22 cellular contexts compared by ENCODE assay signal in genomic region chr20:44848254-44849015, GRCh38. TPM values are rescaled to one million over a fixed set of nuclear protein-coding genes. Genes with fewer than 3 reads are reported as not detected.
A peak's percentile ranks its signal among the peaks of the same experiment; 100 is the strongest.
DNase-seq lines count a peak whose midpoint lies in the region; ATAC-seq, FAIRE-seq and TF ChIP-seq lines count a peak whose summit lies in the region.
"Had no signal": no experiment of that assay in that cellular context is flagged by ENCODE, and none has a peak within 500 bp of the region (broad histone marks: within the 10 kb centered on the region; RNA-seq: fewer than 3 reads in every experiment).

No MANE protein-coding gene starts in this region.

- TF ChIP-seq POLR2A in A549 (IDR thresholded peaks at IDR 0.05; ENCODE audit: low read length) (no peak), esophagus muscularis mucosa (IDR thresholded peaks at IDR 0.05; ENCODE audit: low read depth) (no peak)

- WGBS in A549 (ENCODE audit: missing lambda C conversion rate), result 15% methylated on average over 4 of the region's 4 CpGs
- 86% methylated on average over 4 of the region's 4 CpGs for WGBS in esophagus muscularis mucosa

- intact Hi-C loops in esophagus muscularis mucosa (cut with DNase I), result no loop called here

- no peak for TF ChIP-seq CTCF in A549 (IDR thresholded peaks at IDR 0.05)
- TF ChIP-seq CTCF in RWPE2 (IDR thresholded peaks at IDR 0.05; ENCODE audit: poor library complexity, severe bottlenecking), result no peak
- no peak for TF ChIP-seq CTCF in esophagus muscularis mucosa (IDR thresholded peaks at IDR 0.05)

- no peak overlapping the region for H3K27ac ChIP-seq in A549
- H3K27ac ChIP-seq in RWPE2 (ENCODE audit: poor library complexity, severe bottlenecking), result no peak overlapping the region
- H3K27ac ChIP-seq in esophagus muscularis mucosa (replicated peaks in 1 of 4), result no peak overlapping the region
- no peak overlapping the region for H3K27ac ChIP-seq in SJCRH30
- H3K27ac ChIP-seq: BLaER1 had no signal

- H3K4me3 ChIP-seq in A549, result no peak overlapping the region
- H3K4me3 ChIP-seq in RWPE2 (ENCODE audit: severe bottlenecking), result no peak overlapping the region
- H3K4me3 ChIP-seq in esophagus muscularis mucosa, result no peak overlapping the region
- H3K4me3 ChIP-seq in SJCRH30, result no peak overlapping the region
- H3K4me3 ChIP-seq: BLaER1 had no signal

- CTCF ChIA-PET in A549 (lab: Yijun Ruan, JAX), result interaction anchor here (1.4 kb wide), 1 partner anchor 101 kb away, joined by 5 read pairs; no protein-coding TSS in a partner anchor

- ATAC-seq in A549 (no peak), RWPE2 (ENCODE audit: low read depth) (peak; percentile 68)
- ATAC-seq: T-cell had no signal

- H3K4me1 ChIP-seq in A549, result no peaks in the 10 kb centered on the region
- H3K4me1 ChIP-seq in RWPE2 (ENCODE audit: insufficient read depth, poor library complexity, severe bottlenecking), result peaks cover 5% of the 10 kb centered on the region
- H3K4me1 ChIP-seq in esophagus muscularis mucosa, result no peaks in the 10 kb centered on the region
- H3K4me1 ChIP-seq in SJCRH30, result no peaks in the 10 kb centered on the region
- H3K4me1 ChIP-seq: BLaER1 had no signal

- H3K36me3 ChIP-seq in RWPE2 (ENCODE audit: low read depth), result no peaks in the 10 kb centered on the region
- H3K36me3 ChIP-seq in esophagus muscularis mucosa, result no peaks in the 10 kb centered on the region
- no peaks in the 10 kb centered on the region for H3K36me3 ChIP-seq in SJCRH30
- H3K36me3 ChIP-seq: BLaER1 had no signal

- FAIRE-seq in A549 (lab: Jason Lieb, UNC), result no peak

- TF ChIP-seq RAD21 in A549 (conservative IDR thresholded peaks at IDR 0.05 in 1 of 2, IDR thresholded peaks at IDR 0.05 in 1 of 2), result no peak

- TF ChIP-seq EP300 in A549 (IDR thresholded peaks at IDR 0.05) (no peak), esophagus muscularis mucosa (IDR thresholded peaks at IDR 0.05) (no peak)

- DNase-seq in A549 (ENCODE audit: low read depth in 1 of 2, low spot score in 1 of 2), result no peak
- DNase-seq in ELR (ENCODE audit: low read depth), result peak; percentile 47
- DNase-seq in RWPE2 (ENCODE audit: low spot score), result no peak
- peak; percentile 12 for DNase-seq in esophagus muscularis mucosa (ENCODE audit: extremely low spot score)
- no peak for DNase-seq in DMS114 treated with DMSO at 0.1 percent for 48 hours (lab: John Stamatoyannopoulos, UW; ENCODE audit: unreplicated experiment)
- DNase-seq in NCI-H146 treated with DMSO at 0.1 percent for 48 hours (lab: John Stamatoyannopoulos, UW; ENCODE audit: unreplicated experiment), result no peak
- DNase-seq in SJCRH30, result no peak
- no peak for DNase-seq in retina
- DNase-seq: CD4-positive, CD25-positive, alpha-beta regulatory T cell; DND-41; H7; NCI-H1048; NCI-H1417; NCI-H1694 treated with DMSO at 0.1 percent for 48 hours; NCI-H2081; NCI-H524 treated with DMSO at 0.1 percent for 48 hours; NCI-H774; Right ventricle myocardium superior; T-cell had no signal

- H3K9me3 ChIP-seq in A549 (no peaks in the 10 kb centered on the region), RWPE2 (ENCODE audit: severe bottlenecking) (no peaks in the 10 kb centered on the region), esophagus muscularis mucosa (no peaks in the 10 kb centered on the region), SJCRH30 (replicated peaks) (0 out of 2 replicates have a peak, but pooled peaks cover 3% of the 10 kb centered on the region)
- H3K9me3 ChIP-seq: BLaER1 had no signal

- POLR2A ChIA-PET in A549 (lab: Yijun Ruan, JAX), result no interaction called here

- no peak overlapping the region for H3K4me2 ChIP-seq in A549
- H3K4me2 ChIP-seq: BLaER1 had no signal

- H3K27me3 ChIP-seq in RWPE2 (ENCODE audit: insufficient read depth, poor library complexity, severe bottlenecking) (no peaks in the 10 kb centered on the region), esophagus muscularis mucosa (peaks cover 0 to 16% (median 0%) of the 10 kb centered on the region in 4 donors), SJCRH30 (peaks cover 13% of the 10 kb centered on the region)
- H3K27me3 ChIP-seq: BLaER1 had no signal

TF ChIP-seq in A549, 52 proteins besides CTCF, POLR2A, EP300 and RAD21:
- TF ChIP-seq HES2 (IDR thresholded peaks at IDR 0.05) (no peak), FOSL2 (IDR thresholded peaks at IDR 0.05) (no peak), FOSL2 (CRISPR knock-in tag; IDR thresholded peaks at IDR 0.05) (0 out of 2 replicates have a peak, but pooled peaks have one; percentile 29), MAFK (IDR thresholded peaks at IDR 0.05; ENCODE audit: partially characterized antibody) (peak; percentile 73), PBX3 (IDR thresholded peaks at IDR 0.05) (no peak), HDAC2 (IDR thresholded peaks at IDR 0.05) (no peak)
TF ChIP-seq in A549: peak in this region for 2.

RNA-seq across cellular contexts. Expression of gene YWHAB, which starts 37.1 kb away (rescaled TPM):
- polyA plus RNA-seq in A549 (2011; rRNA removed), result 163 and 174 TPM in 2 replicates
- 87.0 and 89.3 TPM in 2 replicates for polyA plus RNA-seq in A549 (2012; cell fraction: cytosol; rRNA removed)
- 30.0 and 36.8 TPM in 2 replicates for polyA plus RNA-seq in A549 (2012; cell fraction: nucleus; rRNA removed)
- polyA plus RNA-seq in A549 (2017; fragmentation: RNase III; extraction: RNeasy Plus Mini Kit Qiagen cat#74134 plus additional on column Dnase treatment), result 204 to 213 TPM (median 205 TPM) in 3 replicates
- polyA minus RNA-seq in A549 (2011; rRNA and poly(A)+ RNA removed), result 52.3 and 57.5 TPM in 2 replicates
- 100 to 1,000 TPM; 121 to 140 (median 130) TPM for total RNA-seq in esophagus muscularis mucosa
- total RNA-seq in SJCRH30 (2014; rRNA removed; shearing (Covaris generic)), result 144 and 151 TPM in 2 replicates

RNA-seq across cellular contexts. Expression of gene RIMS4, which starts 38.1 kb away (rescaled TPM):
- polyA plus RNA-seq in A549 (2011; rRNA removed), result 0.39 and 0.56 TPM in 2 replicates
- polyA plus RNA-seq in A549 (2012; cell fraction: cytosol; rRNA removed), result 0.73 and 0.95 TPM in 2 replicates
- polyA plus RNA-seq in A549 (2012; cell fraction: nucleus; rRNA removed), result 1.00 and 1.1 TPM in 2 replicates
- polyA plus RNA-seq in A549 (2017; fragmentation: RNase III; extraction: RNeasy Plus Mini Kit Qiagen cat#74134 plus additional on column Dnase treatment), result 1.3 to 1.6 TPM (median 1.3 TPM) in 3 replicates
- 0.83 and 0.91 TPM in 2 replicates for polyA minus RNA-seq in A549 (2011; rRNA and poly(A)+ RNA removed)
- total RNA-seq in esophagus muscularis mucosa, result 1 to 10 TPM; 1.2 to 2.6 (median 1.9) TPM
- not detected in 2 replicates for total RNA-seq in SJCRH30 (2014; rRNA removed; shearing (Covaris generic))
- total RNA-seq: CD4-positive, CD25-positive, alpha-beta regulatory T cell had no signal
- polyA plus RNA-seq: AG04450; CD4-positive, CD25-positive, alpha-beta regulatory T cell; IgD-negative memory B cell had no signal

Comparison
In these comparisons a context has a peak if more than half of its experiments do, and no peak if none do; other contexts are left out.
1. DNase-seq: peak in ELR (single experiment) and esophagus muscularis mucosa (single experiment); none in A549 (0 of 2), RWPE2 (single experiment), DMS114 treated with DMSO at 0.1 percent for 48 hours (single experiment), NCI-H146 treated with DMSO at 0.1 percent for 48 hours (single experiment), SJCRH30 (0 of 2) and retina (single experiment).